31 cellular contexts compared by ENCODE assay signal in the genomic region with DNA sequence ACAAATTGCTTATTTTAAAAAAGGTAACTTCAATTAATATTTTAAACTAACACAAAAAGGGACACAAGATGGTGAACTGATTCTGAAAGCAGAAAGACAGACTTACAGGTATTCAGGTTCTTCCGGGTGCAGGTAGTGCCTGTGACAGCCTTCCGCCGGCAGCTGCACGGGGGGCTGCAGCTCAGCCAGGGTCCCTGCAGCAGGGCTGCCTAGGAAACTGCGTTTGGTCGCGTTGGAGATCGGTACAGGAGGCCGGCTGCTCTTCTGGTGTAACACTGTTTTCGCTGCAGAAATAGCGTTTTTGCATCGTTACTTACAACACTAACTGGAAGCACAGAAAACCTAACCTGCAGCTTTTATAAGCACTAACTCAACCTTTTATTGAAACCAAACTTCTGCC.
"Had no signal": no experiment of that assay in that cellular context is flagged by ENCODE, and none has a peak within 500 bp of the region (broad histone marks: within the 10 kb centered on the region; RNA-seq: fewer than 3 reads in every experiment).

No MANE protein-coding gene starts in this region.

- H3K27ac Mint-ChIP-seq: activated CD4-positive, alpha-beta T cell treated with anti-CD3 and anti-CD28 coated beads, Interleukin-2, amount 10 ng/mL, durations not matched to agents 24 days and 14 days; activated CD8-positive, alpha-beta T cell treated with anti-CD3 and anti-CD28 coated beads, Interleukin-2, amount 10 ng/mL, durations not matched to agents 7 days and 5 days; activated naive CD8-positive, alpha-beta T cell treated with anti-CD3 and anti-CD28 coated beads for 36 hours; activated T-cell treated with anti-CD3 and anti-CD28 coated beads, Interleukin-2, amount 50 U/mL, for 24 hours; activated T-helper 1 cell treated with anti-CD3 and anti-CD28 coated beads, Interleukin-12 subunit alpha, Interleukin-12 subunit beta, Interleukin-2, Interleukin-4 antibody, amounts not matched to agents 30 ng/mL and 10 ng/mL and 1 ng/mL, durations not matched to agents 14 hours and 24 hours and 36 hours; T-helper 1 cell treated with Interleukin-12 subunit alpha and Interleukin-12 subunit beta and Interleukin-4 antibody, amounts not matched to agents 30 μg/mL and 1 μg/mL, for 36 hours had no signal

- H3K27ac ChIP-seq: brain microvascular endothelial cell, SJCRH30, SK-N-MC, WERI-Rb-1 had no signal

- H3K4me3 ChIP-seq: SJCRH30, SK-N-MC had no signal

- H3K4me1 ChIP-seq: SJCRH30 had no signal

- H3K27me3 ChIP-seq: brain microvascular endothelial cell, SJCRH30 had no signal

- ATAC-seq: activated CD8-positive, alpha-beta T cell treated with anti-CD3 and anti-CD28 coated beads, Interleukin-2, amount 10 ng/mL, durations not matched to agents 7 days and 5 days had no signal

- H3K27me3 Mint-ChIP-seq: activated CD4-positive, alpha-beta T cell treated with anti-CD3 and anti-CD28 coated beads, Interleukin-2, amount 10 ng/mL, durations not matched to agents 24 days and 14 days; activated naive CD8-positive, alpha-beta T cell treated with anti-CD3 and anti-CD28 coated beads for 36 hours; activated T-cell treated with anti-CD3 and anti-CD28 coated beads, Interleukin-2, amount 50 U/mL, for 24 hours; central memory CD8-positive, alpha-beta T cell had no signal

- H3K4me3 Mint-ChIP-seq: activated CD4-positive, alpha-beta T cell treated with anti-CD3 and anti-CD28 coated beads, Interleukin-2, amount 10 ng/mL, durations not matched to agents 24 days and 14 days; activated CD8-positive, alpha-beta T cell treated with anti-CD3 and anti-CD28 coated beads, Interleukin-2, amount 10 ng/mL, durations not matched to agents 7 days and 5 days; activated naive CD8-positive, alpha-beta T cell treated with anti-CD3 and anti-CD28 coated beads for 36 hours; activated T-cell treated with anti-CD3 and anti-CD28 coated beads, Interleukin-2, amount 50 U/mL, for 24 hours; activated T-helper 1 cell treated with anti-CD3 and anti-CD28 coated beads, Interleukin-12 subunit alpha, Interleukin-12 subunit beta, Interleukin-2, Interleukin-4 antibody, amounts not matched to agents 30 ng/mL and 10 ng/mL and 1 ng/mL, durations not matched to agents 14 hours and 24 hours and 36 hours; central memory CD8-positive, alpha-beta T cell; T-helper 1 cell treated with Interleukin-12 subunit alpha and Interleukin-12 subunit beta and Interleukin-4 antibody, amounts not matched to agents 30 μg/mL and 1 μg/mL, for 36 hours had no signal

- DNase-seq: activated CD4-positive, alpha-beta T cell treated with anti-CD3 and anti-CD28 coated beads for 1 hour; activated CD4-positive, alpha-beta T cell treated with anti-CD3 and anti-CD28 coated beads, Interleukin-2, amount 10 ng/mL, durations not matched to agents 24 days and 14 days; activated CD4-positive, alpha-beta T cell treated with anti-CD3 and anti-CD28 coated beads, Interleukin-2, amount 50 U/mL, for 4 hours; activated CD4-positive, CD25-positive, alpha-beta regulatory T cell; activated CD8-positive, alpha-beta T cell treated with anti-CD3 and anti-CD28 coated beads, Interleukin-2, amount 10 ng/mL, durations not matched to agents 7 days and 5 days; activated effector memory CD4-positive, alpha-beta T cell treated with Interleukin-2 at 50 U/mL for 16 hours; activated naive CD4-positive, alpha-beta T cell; activated naive CD4-positive, alpha-beta T cell treated with anti-CD3 and anti-CD28 coated beads, Interleukin-2, amount 50 U/mL, for 16 hours; activated naive CD8-positive, alpha-beta T cell treated with anti-CD3 and anti-CD28 coated beads for 36 hours; activated T-cell treated with anti-CD3 and anti-CD28 coated beads, Interleukin-2, amount 50 U/mL, for 24 hours; amniotic stem cell; brain microvascular endothelial cell; Kasumi-1; KG1; MM.1S; MV-4-11; NCI-H1092; NCI-H1436 treated with DMSO at 0.1 percent for 48 hours; NCI-H1694 treated with DMSO at 0.1 percent for 48 hours; NCI-H2029; NCI-H510A; NCI-H526; NCI-H748 treated with DMSO at 0.1 percent for 48 hours; OCI-M1; SHP77; SJCRH30; WERI-Rb-1 had no signal
